Comparison of ENCODE assay signal across 24 cellular contexts in genomic region chr11:11379661-11380060, GRCh38. TPM values are rescaled to one million over a fixed set of nuclear protein-coding genes. Genes with fewer than 3 reads are reported as not detected.
DNase-seq lines count a peak whose midpoint lies in the region; TF ChIP-seq lines count a peak whose summit lies in the region.
"Had no signal": no experiment of that assay in that cellular context is flagged by ENCODE, and none has a peak within 500 bp of the region (broad histone marks: within the 10 kb centered on the region; RNA-seq: fewer than 3 reads in every experiment).

No MANE protein-coding gene starts in this region.

- no peaks in the 10 kb centered on the region for H3K9me3 Mint-ChIP-seq in endothelial cell (ENCODE audit: unreplicated experiment)
- H3K9me3 Mint-ChIP-seq in osteocyte (ENCODE audit: unreplicated experiment): no peaks in the 10 kb centered on the region
- H3K9me3 Mint-ChIP-seq in activated T-helper 1 cell treated with anti-CD3 and anti-CD28 coated beads, Interleukin-12 subunit alpha, Interleukin-12 subunit beta, Interleukin-2, Interleukin-4 antibody, amounts not matched to agents 30 ng/mL and 10 ng/mL and 1 ng/mL, durations not matched to agents 14 hours and 24 hours and 36 hours: no peaks in the 10 kb centered on the region
- no peaks in the 10 kb centered on the region for H3K9me3 Mint-ChIP-seq in activated T-helper 2 cell treated with anti-CD3 and anti-CD28 coated beads, Interferon-gamma antibody, Interleukin-2, Interleukin-4, amounts not matched to agents 10 μg/mL and 5 μg/mL and 100 μg/mL, durations not matched to agents 14 hours and 24 hours and 36 hours
- H3K9me3 Mint-ChIP-seq: CD4-positive, alpha-beta memory T cell; CD4-positive, CD25-positive, alpha-beta regulatory T cell had no signal

- H3K27me3 Mint-ChIP-seq in endothelial cell (ENCODE audit: unreplicated experiment) (peaks cover 12% of the 10 kb centered on the region), osteocyte (ENCODE audit: unreplicated experiment) (no peaks in the 10 kb centered on the region)
- peaks cover 2% of the 10 kb centered on the region for H3K27me3 Mint-ChIP-seq in activated T-helper 1 cell treated with anti-CD3 and anti-CD28 coated beads, Interleukin-12 subunit alpha, Interleukin-12 subunit beta, Interleukin-2, Interleukin-4 antibody, amounts not matched to agents 30 ng/mL and 10 ng/mL and 1 ng/mL, durations not matched to agents 14 hours and 24 hours and 36 hours (ENCODE audit: insufficient read depth)
- H3K27me3 Mint-ChIP-seq in activated T-helper 2 cell treated with anti-CD3 and anti-CD28 coated beads, Interferon-gamma antibody, Interleukin-2, Interleukin-4, amounts not matched to agents 10 μg/mL and 5 μg/mL and 100 μg/mL, durations not matched to agents 14 hours and 24 hours and 36 hours (ENCODE audit: low read depth): no peaks in the 10 kb centered on the region
- H3K27me3 Mint-ChIP-seq: CD4-positive, CD25-positive, alpha-beta regulatory T cell had no signal

- H3K27ac Mint-ChIP-seq in endothelial cell (ENCODE audit: unreplicated experiment) (no peak overlapping the region), osteocyte (ENCODE audit: unreplicated experiment) (no peak overlapping the region)
- no peak overlapping the region for H3K27ac Mint-ChIP-seq in activated T-helper 1 cell treated with anti-CD3 and anti-CD28 coated beads, Interleukin-12 subunit alpha, Interleukin-12 subunit beta, Interleukin-2, Interleukin-4 antibody, amounts not matched to agents 30 ng/mL and 10 ng/mL and 1 ng/mL, durations not matched to agents 14 hours and 24 hours and 36 hours
- no peak overlapping the region for H3K27ac Mint-ChIP-seq in activated T-helper 2 cell treated with anti-CD3 and anti-CD28 coated beads, Interferon-gamma antibody, Interleukin-2, Interleukin-4, amounts not matched to agents 10 μg/mL and 5 μg/mL and 100 μg/mL, durations not matched to agents 14 hours and 24 hours and 36 hours
- H3K27ac Mint-ChIP-seq: CD14-positive monocyte; CD4-positive, alpha-beta memory T cell; CD4-positive, CD25-positive, alpha-beta regulatory T cell; CD8-positive, alpha-beta memory T cell had no signal

- no peaks in the 10 kb centered on the region for H3K9me3 ChIP-seq in WERI-Rb-1 (ENCODE audit: severe bottlenecking)
- H3K9me3 ChIP-seq: BE2C, BLaER1 had no signal

- TF ChIP-seq CTCF in endothelial cell (IDR thresholded peaks at IDR 0.05; ENCODE audit: unreplicated experiment) (no peak), osteocyte (IDR thresholded peaks at IDR 0.05) (no peak), WERI-Rb-1 (IDR thresholded peaks at IDR 0.05; ENCODE audit: low read depth, low read length) (no peak)

- no peak overlapping the region for H3K27ac ChIP-seq in WERI-Rb-1
- H3K27ac ChIP-seq: BLaER1 had no signal

- no peaks in the 10 kb centered on the region for H3K36me3 ChIP-seq in WERI-Rb-1
- H3K36me3 ChIP-seq: BE2C, BLaER1 had no signal

- H3K4me3 Mint-ChIP-seq in endothelial cell (ENCODE audit: unreplicated experiment) (peak overlapping the region; percentile 31), osteocyte (ENCODE audit: unreplicated experiment) (no peak overlapping the region)
- no peak overlapping the region for H3K4me3 Mint-ChIP-seq in activated T-helper 1 cell treated with anti-CD3 and anti-CD28 coated beads, Interleukin-12 subunit alpha, Interleukin-12 subunit beta, Interleukin-2, Interleukin-4 antibody, amounts not matched to agents 30 ng/mL and 10 ng/mL and 1 ng/mL, durations not matched to agents 14 hours and 24 hours and 36 hours
- no peak overlapping the region for H3K4me3 Mint-ChIP-seq in activated T-helper 2 cell treated with anti-CD3 and anti-CD28 coated beads, Interferon-gamma antibody, Interleukin-2, Interleukin-4, amounts not matched to agents 10 μg/mL and 5 μg/mL and 100 μg/mL, durations not matched to agents 14 hours and 24 hours and 36 hours (ENCODE audit: low read depth)
- H3K4me3 Mint-ChIP-seq: CD14-positive monocyte; CD4-positive, alpha-beta memory T cell; CD4-positive, CD25-positive, alpha-beta regulatory T cell; CD8-positive, alpha-beta memory T cell had no signal

- intact Hi-C loops in activated T-helper 1 cell treated with anti-CD3 and anti-CD28 coated beads, Interleukin-12 subunit alpha, Interleukin-12 subunit beta, Interleukin-2, Interleukin-4 antibody, amounts not matched to agents 30 ng/mL and 10 ng/mL and 1 ng/mL, durations not matched to agents 14 hours and 24 hours and 36 hours (cut with micrococcal nuclease): no loop called here
- intact Hi-C loops in activated T-helper 2 cell treated with anti-CD3 and anti-CD28 coated beads, Interferon-gamma antibody, Interleukin-2, Interleukin-4, amounts not matched to agents 10 μg/mL and 5 μg/mL and 100 μg/mL, durations not matched to agents 14 hours and 24 hours and 36 hours (cut with micrococcal nuclease): no loop called here

- H3K4me1 Mint-ChIP-seq in endothelial cell (ENCODE audit: unreplicated experiment): no peaks in the 10 kb centered on the region
- peaks cover 12% of the 10 kb centered on the region for H3K4me1 Mint-ChIP-seq in osteocyte (ENCODE audit: unreplicated experiment)
- no peaks in the 10 kb centered on the region for H3K4me1 Mint-ChIP-seq in activated T-helper 1 cell treated with anti-CD3 and anti-CD28 coated beads, Interleukin-12 subunit alpha, Interleukin-12 subunit beta, Interleukin-2, Interleukin-4 antibody, amounts not matched to agents 30 ng/mL and 10 ng/mL and 1 ng/mL, durations not matched to agents 14 hours and 24 hours and 36 hours (ENCODE audit: low read depth)
- H3K4me1 Mint-ChIP-seq in activated T-helper 2 cell treated with anti-CD3 and anti-CD28 coated beads, Interferon-gamma antibody, Interleukin-2, Interleukin-4, amounts not matched to agents 10 μg/mL and 5 μg/mL and 100 μg/mL, durations not matched to agents 14 hours and 24 hours and 36 hours (ENCODE audit: low read depth): no peaks in the 10 kb centered on the region
- H3K4me1 Mint-ChIP-seq: CD14-positive monocyte; CD4-positive, alpha-beta memory T cell; CD4-positive, CD25-positive, alpha-beta regulatory T cell; CD8-positive, alpha-beta memory T cell had no signal

- no peak overlapping the region for H3K4me3 ChIP-seq in WERI-Rb-1 (ENCODE audit: low read depth, low read length)
- H3K4me3 ChIP-seq: BLaER1, GM12878 had no signal

- DNase-seq in ecto neural progenitor cell (ENCODE audit: low spot score): peak; percentile 21
- DNase-seq in endothelial cell (ENCODE audit: low spot score): no peak
- peak; percentile 48 for DNase-seq in osteocyte (ENCODE audit: extremely low spot score, unreplicated experiment)
- no peak for DNase-seq in WERI-Rb-1
- DNase-seq in activated T-helper 1 cell treated with anti-CD3 and anti-CD28 coated beads, Interleukin-12 subunit alpha, Interleukin-12 subunit beta, Interleukin-2, Interleukin-4 antibody, amounts not matched to agents 30 ng/mL and 10 ng/mL and 1 ng/mL, durations not matched to agents 14 hours and 24 hours and 36 hours (ENCODE audit: low spot score): no peak
- DNase-seq in activated T-helper 2 cell treated with anti-CD3 and anti-CD28 coated beads, Interferon-gamma antibody, Interleukin-2, Interleukin-4, amounts not matched to agents 10 μg/mL and 5 μg/mL and 100 μg/mL, durations not matched to agents 14 hours and 24 hours and 36 hours (ENCODE audit: low spot score): no peak
- DNase-seq: 8988T; ACHN; BE2C; C1 segment of cervical spinal cord; CD4-positive, alpha-beta memory T cell; CD4-positive, CD25-positive, alpha-beta regulatory T cell; CD8-positive, alpha-beta memory T cell; COR-L47; DMS 273 treated with DMSO at 0.1 percent for 48 hours; DMS153; DMS53; DMS79; DND-41; EL; GDM1 had no signal

- peaks cover 52% of the 10 kb centered on the region for H3K36me3 Mint-ChIP-seq in endothelial cell (ENCODE audit: low read depth, unreplicated experiment)
- peaks cover 25% of the 10 kb centered on the region for H3K36me3 Mint-ChIP-seq in osteocyte (ENCODE audit: unreplicated experiment)
- H3K36me3 Mint-ChIP-seq in activated T-helper 1 cell treated with anti-CD3 and anti-CD28 coated beads, Interleukin-12 subunit alpha, Interleukin-12 subunit beta, Interleukin-2, Interleukin-4 antibody, amounts not matched to agents 30 ng/mL and 10 ng/mL and 1 ng/mL, durations not matched to agents 14 hours and 24 hours and 36 hours (ENCODE audit: low read depth): no peaks in the 10 kb centered on the region
- H3K36me3 Mint-ChIP-seq in activated T-helper 2 cell treated with anti-CD3 and anti-CD28 coated beads, Interferon-gamma antibody, Interleukin-2, Interleukin-4, amounts not matched to agents 10 μg/mL and 5 μg/mL and 100 μg/mL, durations not matched to agents 14 hours and 24 hours and 36 hours (ENCODE audit: low read depth): no peaks in the 10 kb centered on the region
- H3K36me3 Mint-ChIP-seq: CD14-positive monocyte; CD4-positive, alpha-beta memory T cell; CD4-positive, CD25-positive, alpha-beta regulatory T cell; CD8-positive, alpha-beta memory T cell had no signal

- no peaks in the 10 kb centered on the region for H3K27me3 ChIP-seq in WERI-Rb-1 (ENCODE audit: insufficient read depth, low read depth, severe bottlenecking)
- H3K27me3 ChIP-seq: BE2C, BLaER1 had no signal

RNA-seq across cellular contexts. Expression of gene CSNK2A3, which starts 26.6 kb away (rescaled TPM):
- total RNA-seq in endothelial cell (ENCODE audit: unreplicated experiment): 4.3 TPM
- 1.0 and 2.1 TPM in 2 replicates for total RNA-seq in osteocyte
- 1.2 TPM in 2 replicates for total RNA-seq in activated T-helper 1 cell treated with anti-CD3 and anti-CD28 coated beads, Interleukin-12 subunit alpha, Interleukin-12 subunit beta, Interleukin-2, Interleukin-4 antibody, amounts not matched to agents 30 ng/mL and 10 ng/mL and 1 ng/mL, durations not matched to agents 14 hours and 24 hours and 36 hours
- 1.2 and 1.7 TPM in 2 replicates for total RNA-seq in activated T-helper 2 cell treated with anti-CD3 and anti-CD28 coated beads, Interferon-gamma antibody, Interleukin-2, Interleukin-4, amounts not matched to agents 10 μg/mL and 5 μg/mL and 100 μg/mL, durations not matched to agents 14 hours and 24 hours and 36 hours
- total RNA-seq: CD4-positive, CD25-positive, alpha-beta regulatory T cell had no signal

Comparison
In these comparisons a context has a peak if more than half of its experiments do, and no peak if none do; other contexts are left out.
1. DNase-seq: peak in ecto neural progenitor cell (single experiment) and osteocyte (single experiment); none in endothelial cell (single experiment), WERI-Rb-1 (single experiment), activated T-helper 1 cell treated with anti-CD3 and anti-CD28 coated beads, Interleukin-12 subunit alpha, Interleukin-12 subunit beta, Interleukin-2, Interleukin-4 antibody, amounts not matched to agents 30 ng/mL and 10 ng/mL and 1 ng/mL, durations not matched to agents 14 hours and 24 hours and 36 hours (single experiment) and activated T-helper 2 cell treated with anti-CD3 and anti-CD28 coated beads, Interferon-gamma antibody, Interleukin-2, Interleukin-4, amounts not matched to agents 10 μg/mL and 5 μg/mL and 100 μg/mL, durations not matched to agents 14 hours and 24 hours and 36 hours (single experiment).